Comparison of ENCODE assay signal across 8 cellular contexts in genomic region chr7:44846390-44846789, GRCh38. TPM values are rescaled to one million over a fixed set of nuclear protein-coding genes. Genes with fewer than 3 reads are reported as not detected.
DNase-seq lines count a peak whose midpoint lies in the region; ATAC-seq and TF ChIP-seq lines count a peak whose summit lies in the region.
"Not testable (repeated sequence)": the region's sequence is repeated elsewhere in the genome, so short reads cannot be mapped to it uniquely, and the experiment has no call there.

No MANE protein-coding gene starts in this region.

- peak overlapping the region; percentile 98 to 99 for H3K27ac Mint-ChIP-seq in natural killer cell
- H3K27ac Mint-ChIP-seq in stimulated activated effector memory CD8-positive, alpha-beta T cell treated with anti-CD3 and anti-CD28 coated beads, Interleukin-12 subunit alpha, Interleukin-12 subunit beta, amount 100 ng/mL, for 72 hours: peak overlapping the region; percentile 95

- peak overlapping the region; percentile 85 for H3K27ac ChIP-seq in HL-60 (replicated peaks)
- not testable (repeated sequence) for H3K27ac ChIP-seq in SK-N-MC
- H3K27ac ChIP-seq in colonic mucosa: peak overlapping the region; percentile 96
- H3K27ac ChIP-seq in right atrium auricular region: peak overlapping the region; percentile 92 to 96

- TF ChIP-seq CTCF in BE2C (IDR thresholded peaks at IDR 0.05; ENCODE audit: low read depth, low read length); HL-60 (IDR thresholded peaks at IDR 0.05; ENCODE audit: insufficient read depth, low read length); colonic mucosa (IDR thresholded peaks at IDR 0.05); right atrium auricular region (IDR thresholded peaks at IDR 0.05); natural killer cell (IDR thresholded peaks at IDR 0.05): not testable (repeated sequence)

- H3K36me3 ChIP-seq in BE2C (peaks cover 14% of the 10 kb centered on the region), SK-N-MC (ENCODE audit: insufficient read depth, low read length) (peaks cover 26% of the 10 kb centered on the region)
- not testable (repeated sequence) for H3K36me3 ChIP-seq in colonic mucosa, right atrium auricular region

- H3K4me1 ChIP-seq in BE2C, colonic mucosa: not testable (repeated sequence)
- H3K4me1 ChIP-seq in right atrium auricular region: peaks cover 0 to 44% of the 10 kb centered on the region in 2 donors

- ATAC-seq in natural killer cell; stimulated activated effector memory CD8-positive, alpha-beta T cell treated with anti-CD3 and anti-CD28 coated beads, Interleukin-12 subunit alpha, Interleukin-12 subunit beta, amount 100 ng/mL, for 72 hours: not testable (repeated sequence)

- not testable (repeated sequence) for H3K27me3 ChIP-seq in BE2C; HL-60 (ENCODE audit: insufficient read depth, poor library complexity, severe bottlenecking); colonic mucosa; right atrium auricular region

- not testable (repeated sequence) for H3K9me3 ChIP-seq in BE2C; SK-N-MC (ENCODE audit: low read depth, low read length); colonic mucosa; right atrium auricular region

- H3K9ac ChIP-seq in SK-N-MC (ENCODE audit: insufficient read length) (peak overlapping the region; percentile 98), colonic mucosa (ENCODE audit: low read depth in 2 of 2, low read length in 2 of 2) (peak overlapping the region in 1 of 2 donors; percentile 97)

- peak overlapping the region; percentile 98 for H3K4me3 Mint-ChIP-seq in natural killer cell
- H3K4me3 Mint-ChIP-seq in stimulated activated effector memory CD8-positive, alpha-beta T cell treated with anti-CD3 and anti-CD28 coated beads, Interleukin-12 subunit alpha, Interleukin-12 subunit beta, amount 100 ng/mL, for 72 hours: peak overlapping the region; percentile 83

- H3K27me3 Mint-ChIP-seq in natural killer cell (ENCODE audit: low read depth in 2 of 2): not testable (repeated sequence)

- H3K4me3 ChIP-seq in BE2C (ENCODE audit: low read depth, low read length): peak overlapping the region; percentile 94
- peak overlapping the region; percentile 43 for H3K4me3 ChIP-seq in HL-60 (replicated peaks; ENCODE audit: insufficient read depth, low read length)
- peak overlapping the region; percentile 100 for H3K4me3 ChIP-seq in SK-N-MC
- H3K4me3 ChIP-seq in colonic mucosa: peak overlapping the region; percentile 61
- H3K4me3 ChIP-seq in right atrium auricular region: peak overlapping the region; percentile 45 to 71

- not testable (repeated sequence) for H3K9me3 Mint-ChIP-seq in natural killer cell; stimulated activated effector memory CD8-positive, alpha-beta T cell treated with anti-CD3 and anti-CD28 coated beads, Interleukin-12 subunit alpha, Interleukin-12 subunit beta, amount 100 ng/mL, for 72 hours

- DNase-seq in BE2C; HL-60 (ENCODE audit: low read depth in 1 of 2, low spot score in 1 of 2); SK-N-MC (ENCODE audit: low read depth, low spot score); colonic mucosa; right atrium auricular region (ENCODE audit: low spot score); stimulated activated effector memory CD8-positive, alpha-beta T cell treated with anti-CD3 and anti-CD28 coated beads, Interleukin-12 subunit alpha, Interleukin-12 subunit beta, amount 100 ng/mL, for 72 hours (ENCODE audit: low spot score in 2 of 2): not testable (repeated sequence)
- peak; percentile 23 for DNase-seq in activated effector memory CD4-positive, alpha-beta T cell treated with Interleukin-2 at 50 U/mL for 16 hours
- peak; percentile 20 for DNase-seq in natural killer cell

- intact Hi-C loops in colonic mucosa (cut with DNase I): loop anchor here (5.0 kb wide), 2 partner anchors 49 to 259 kb away; partner anchors contain the start of gene PPIA
- intact Hi-C loops in natural killer cell (cut with micrococcal nuclease): loop anchor here (2.0 to 10.0 kb wide), 7 partner anchors 99 to 359 kb away; partner anchors contain the start of genes MYO1G, TBRG4 and ZMIZ2

- H3K4me1 Mint-ChIP-seq in natural killer cell: peaks cover 39 to 46% of the 10 kb centered on the region in 2 donors
- H3K4me1 Mint-ChIP-seq in stimulated activated effector memory CD8-positive, alpha-beta T cell treated with anti-CD3 and anti-CD28 coated beads, Interleukin-12 subunit alpha, Interleukin-12 subunit beta, amount 100 ng/mL, for 72 hours: peaks cover 46% of the 10 kb centered on the region

- H3K36me3 Mint-ChIP-seq in natural killer cell: not testable (repeated sequence)
- peaks cover 78% of the 10 kb centered on the region for H3K36me3 Mint-ChIP-seq in stimulated activated effector memory CD8-positive, alpha-beta T cell treated with anti-CD3 and anti-CD28 coated beads, Interleukin-12 subunit alpha, Interleukin-12 subunit beta, amount 100 ng/mL, for 72 hours

RNA-seq across cellular contexts. Expression of gene H2AZ2, which starts 1.5 kb away (rescaled TPM):
- polyA plus RNA-seq in BE2C (2012; ENCODE audit: insufficient read depth, insufficient read length, low read depth): 155 TPM
- total RNA-seq in colonic mucosa: 100 to 1,000 TPM; 166 to 242 TPM
- total RNA-seq in right atrium auricular region: 100 to 1,000 TPM; 171 to 175 TPM
- 100 to 1,000 TPM; 178 to 196 (median 190) TPM for total RNA-seq in natural killer cell

RNA-seq across cellular contexts. Expression of gene PURB, which starts 38.9 kb away (rescaled TPM):
- 16.2 TPM for polyA plus RNA-seq in BE2C (2012; ENCODE audit: insufficient read depth, insufficient read length, low read depth)
- total RNA-seq in colonic mucosa (10 to 100 TPM; 18.8 to 19.8 TPM), right atrium auricular region (10 to 100 TPM in 1 of 2 donors, 1 to 10 TPM in 1; 10.0 to 12.9 TPM), natural killer cell (10 to 100 TPM; 28.5 to 36.0 (median 33.7) TPM)

RNA-seq across cellular contexts. Expression of gene PPIA, which starts 49.9 kb away (rescaled TPM):
- 1,732 TPM for polyA plus RNA-seq in BE2C (2012; ENCODE audit: insufficient read depth, insufficient read length, low read depth)
- 1,000 to 10,000 TPM; 1,435 to 2,110 TPM for total RNA-seq in colonic mucosa
- 100 to 1,000 TPM; 820 to 834 TPM for total RNA-seq in right atrium auricular region
- total RNA-seq in natural killer cell: 100 to 1,000 TPM; 701 to 727 (median 718) TPM

Comparison
In these comparisons a context has a peak if more than half of its experiments do, and no peak if none do; other contexts are left out.
1. H3K4me3 ChIP-seq: peak in every context shown above with its lines; median percentile 100 in SK-N-MC; 94 in BE2C; 61 in colonic mucosa; 58 in right atrium auricular region; 43 in HL-60.